In the genomic region with DNA sequence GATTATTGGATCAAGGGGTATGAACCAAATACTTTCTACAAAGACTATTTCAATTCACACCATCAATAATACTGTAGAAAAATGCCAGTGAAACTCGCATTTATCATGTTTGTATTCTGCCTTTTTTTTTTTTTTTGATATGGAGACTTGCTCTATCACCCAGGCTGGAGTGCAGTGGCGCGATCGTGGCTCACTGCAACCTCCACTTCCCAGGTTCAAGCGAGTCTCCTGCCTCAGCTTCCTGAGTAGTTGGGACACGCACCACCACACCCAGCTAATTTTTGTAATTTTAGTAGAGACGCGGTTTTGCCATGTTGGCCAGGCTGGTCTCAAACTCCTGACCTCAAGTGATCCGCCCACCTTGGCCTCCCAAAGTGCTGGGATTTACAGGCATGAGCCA, we compare ENCODE assay signal across 9 cellular contexts. TPM values are rescaled to one million over a fixed set of nuclear protein-coding genes. Genes with fewer than 3 reads are reported as not detected.
A peak's percentile ranks its signal among the peaks of the same experiment; 100 is the strongest.
DNase-seq lines count a peak whose midpoint lies in the region; ATAC-seq and TF ChIP-seq lines count a peak whose summit lies in the region.
"Not testable (repeated sequence)": the region's sequence is repeated elsewhere in the genome, so short reads cannot be mapped to it uniquely, and the experiment has no call there.
"Had no signal": no experiment of that assay in that cellular context is flagged by ENCODE, and none has a peak within 500 bp of the region (broad histone marks: within the 10 kb centered on the region; RNA-seq: fewer than 3 reads in every experiment).

No MANE protein-coding gene starts in this region.

- TF ChIP-seq CTCF in DND-41 (IDR thresholded peaks at IDR 0.05; ENCODE audit: borderline replicate concordance, extremely low read depth, low read length, poor library complexity, severe bottlenecking); Loucy (conservative IDR thresholded peaks at IDR 0.05; ENCODE audit: low read length); activated B cell treated with CpG ODN at 0.5 μM for 24 hours (IDR thresholded peaks at IDR 0.05); esophagus squamous epithelium (IDR thresholded peaks at IDR 0.05); left lung (IDR thresholded peaks at IDR 0.05); psoas muscle (IDR thresholded peaks at IDR 0.05); suprapubic skin (IDR thresholded peaks at IDR 0.05): not testable (repeated sequence)

- not testable (repeated sequence) for TF ChIP-seq EP300 in suprapubic skin (IDR thresholded peaks at IDR 0.05)

- peaks cover 48% of the 10 kb centered on the region for H3K4me1 Mint-ChIP-seq in activated B cell treated with CpG ODN at 0.5 μM for 24 hours

- H3K4me2 ChIP-seq in DND-41 (ENCODE audit: insufficient read depth, low read length) (peak overlapping the region; percentile 45), Loucy (ENCODE audit: low read depth, low read length, poor library complexity, severe bottlenecking) (peak overlapping the region; percentile 15)

- not testable (repeated sequence) for H3K9ac ChIP-seq in DND-41 (ENCODE audit: low read depth, low read length); Loucy (ENCODE audit: low read depth, low read length, poor library complexity, severe bottlenecking)

- H2AFZ ChIP-seq in DND-41 (ENCODE audit: low read depth, low read length): not testable (repeated sequence)
- H2AFZ ChIP-seq in Loucy (ENCODE audit: low read length): peak overlapping the region; percentile 18; the same call in 1 of the 2 replicates

- H4K20me1 ChIP-seq in DND-41 (ENCODE audit: insufficient read depth, low read length); Loucy (ENCODE audit: insufficient read depth, low read length, poor library complexity, severe bottlenecking): not testable (repeated sequence)

- not testable (repeated sequence) for H3K9me2 ChIP-seq in Loucy (replicated peaks; ENCODE audit: low read depth, low read length)

- H3K27ac ChIP-seq in DND-41 (ENCODE audit: low read length) (peak overlapping the region; percentile 21; the same call in 1 of the 2 replicates), esophagus squamous epithelium (peak overlapping the region; percentile 9 to 97 (median 79)), psoas muscle (peak overlapping the region; percentile 93), suprapubic skin (peak overlapping the region; percentile 96)
- not testable (repeated sequence) for H3K27ac ChIP-seq in left lung

- H3K4me1 ChIP-seq in DND-41 (ENCODE audit: insufficient read depth, low read length) (peaks cover 58% of the 10 kb centered on the region), Loucy (ENCODE audit: insufficient read depth, low read length, poor library complexity, severe bottlenecking) (peaks cover 29% of the 10 kb centered on the region), esophagus squamous epithelium (peaks cover 15 to 85% (median 27%) of the 10 kb centered on the region in 3 donors), left lung (peaks cover 3 to 58% of the 10 kb centered on the region in 2 donors), psoas muscle (peaks cover 45% of the 10 kb centered on the region), suprapubic skin (peaks cover 67% of the 10 kb centered on the region)

- H3K4me3 Mint-ChIP-seq in activated B cell treated with CpG ODN at 0.5 μM for 24 hours: not testable (repeated sequence)

- H3K9me3 ChIP-seq in DND-41 (ENCODE audit: insufficient read depth, low read length, severe bottlenecking); Loucy (ENCODE audit: insufficient read depth, low read depth, low read length); esophagus squamous epithelium; left lung; psoas muscle; suprapubic skin: not testable (repeated sequence)

- DNase-seq in DND-41: peak; percentile 45
- DNase-seq in activated B cell treated with CpG ODN at 0.5 μM for 24 hours; esophagus squamous epithelium (lab: John Stamatoyannopoulos, UW); suprapubic skin (ENCODE audit: low spot score in 2 of 2): not testable (repeated sequence)
- DNase-seq in left lung: peak; percentile 16 to 50
- DNase-seq in psoas muscle: peak; percentile 4 to 17

- intact Hi-C loops in activated B cell treated with CpG ODN at 0.5 μM for 24 hours (cut with micrococcal nuclease) (loop anchor here (5.0 kb wide), 1 partner anchor 36 kb away; no protein-coding TSS in a partner anchor), psoas muscle (cut with DNase I) (loop anchor here in 1 of 2 donors (5.0 kb wide), 1 partner anchor 106 kb away; the partner anchor contains the start of gene H6PD)
- intact Hi-C loops in esophagus squamous epithelium (cut with DNase I); left lung (cut with DNase I): not testable (repeated sequence)

- H3F3A ChIP-seq in Loucy (ENCODE audit: low read depth): not testable (repeated sequence)

- WGBS in esophagus squamous epithelium, 2 donors: 43 to 68% methylated on average over 9 of the region's 9 CpGs
- WGBS in psoas muscle, 3 donors: 71 to 89% (median 76%) methylated on average over 9 of the region's 9 CpGs
- WGBS in suprapubic skin: 62% methylated on average over 9 of the region's 9 CpGs

- not testable (repeated sequence) for H3K27me3 ChIP-seq in DND-41 (ENCODE audit: insufficient read depth, low read length, poor library complexity); Loucy (ENCODE audit: insufficient read depth, low read length, poor library complexity, severe bottlenecking); esophagus squamous epithelium; left lung; psoas muscle (ENCODE audit: insufficient read depth in 3 of 3, low read length in 2 of 3); suprapubic skin

- ATAC-seq in DND-41 (ENCODE audit: insufficient read depth, low read depth); activated B cell treated with CpG ODN at 0.5 μM for 24 hours (ENCODE audit: low read depth); left lung; psoas muscle: not testable (repeated sequence)

- H3K27me3 Mint-ChIP-seq in activated B cell treated with CpG ODN at 0.5 μM for 24 hours: not testable (repeated sequence)

- H3K27ac Mint-ChIP-seq in activated B cell treated with CpG ODN at 0.5 μM for 24 hours: peak overlapping the region; percentile 53

- not testable (repeated sequence) for H3K36me3 ChIP-seq in DND-41 (ENCODE audit: insufficient read depth, low read length); Loucy (ENCODE audit: insufficient read depth, low read length); left lung; psoas muscle (ENCODE audit: insufficient read depth in 1 of 2, low read depth in 1 of 2); suprapubic skin
- peaks cover 0 to 14% (median 0%) of the 10 kb centered on the region in 3 donors for H3K36me3 ChIP-seq in esophagus squamous epithelium

- TF ChIP-seq POLR2A in esophagus squamous epithelium (IDR thresholded peaks at IDR 0.05); suprapubic skin (IDR thresholded peaks at IDR 0.05): not testable (repeated sequence)

- POLR2A ChIA-PET in activated B cell treated with CpG ODN at 0.5 μM for 24 hours (lab: Charles Lee): not testable (repeated sequence)

- not testable (repeated sequence) for H3K36me3 Mint-ChIP-seq in activated B cell treated with CpG ODN at 0.5 μM for 24 hours (ENCODE audit: low read depth)

- CTCF ChIA-PET in activated B cell treated with CpG ODN at 0.5 μM for 24 hours (lab: Charles Lee): not testable (repeated sequence)

- H3K9me3 Mint-ChIP-seq in activated B cell treated with CpG ODN at 0.5 μM for 24 hours: not testable (repeated sequence)

- not testable (repeated sequence) for H3K79me2 ChIP-seq in DND-41 (ENCODE audit: insufficient read depth, low read length); Loucy (ENCODE audit: insufficient read depth, low read length)

- peak overlapping the region in 1 of 2 experiments; percentile 6; a peak in 1 of 4 replicates for H3K4me3 ChIP-seq in DND-41 (ENCODE audit: low read depth in 1 of 2, low read length in 2 of 2)
- not testable (repeated sequence) for H3K4me3 ChIP-seq in Loucy (ENCODE audit: low read length, poor library complexity, severe bottlenecking); left lung; psoas muscle
- H3K4me3 ChIP-seq in esophagus squamous epithelium: peak overlapping the region in 2 of 4 donors; percentile 82 to 98
- peak overlapping the region; percentile 7 for H3K4me3 ChIP-seq in suprapubic skin

RNA-seq across cellular contexts. Expression of gene GPR157, which starts 3.1 kb away (rescaled TPM):
- total RNA-seq in activated B cell treated with CpG ODN at 0.5 μM for 24 hours (6.2 and 7.0 TPM in 2 replicates), esophagus squamous epithelium (10 to 100 TPM; 28.5 to 57.4 (median 30.2) TPM), left lung (10 to 100 TPM; 18.8 to 23.0 TPM), psoas muscle (10 to 100 TPM; 13.1 to 49.5 (median 33.4) TPM), suprapubic skin (10 to 100 TPM; 38.9 to 62.8 (median 44.2) TPM)
- polyA plus RNA-seq in psoas muscle: 10 to 100 TPM; 11.6 to 21.6 (median 15.7) TPM

RNA-seq across cellular contexts. Expression of gene SLC2A5, which starts 56.4 kb away (rescaled TPM):
- total RNA-seq in activated B cell treated with CpG ODN at 0.5 μM for 24 hours (3.6 and 4.5 TPM in 2 replicates), esophagus squamous epithelium (1 to 10 TPM; 1.9 to 7.1 (median 4.2) TPM), left lung (1 to 10 TPM; 1.4 to 1.6 TPM), psoas muscle (10 to 100 TPM; 12.8 to 97.9 (median 55.5) TPM), suprapubic skin (1 to 10 TPM; 3.3 to 6.5 (median 3.8) TPM)
- 10 to 100 TPM; 13.2 to 36.8 (median 31.7) TPM for polyA plus RNA-seq in psoas muscle
- total RNA-seq: CD8-positive, alpha-beta memory T cell; Daoy had no signal
- polyA plus RNA-seq: CD8-positive, alpha-beta memory T cell had no signal
